17 cellular contexts compared by ENCODE assay signal in the genomic region with DNA sequence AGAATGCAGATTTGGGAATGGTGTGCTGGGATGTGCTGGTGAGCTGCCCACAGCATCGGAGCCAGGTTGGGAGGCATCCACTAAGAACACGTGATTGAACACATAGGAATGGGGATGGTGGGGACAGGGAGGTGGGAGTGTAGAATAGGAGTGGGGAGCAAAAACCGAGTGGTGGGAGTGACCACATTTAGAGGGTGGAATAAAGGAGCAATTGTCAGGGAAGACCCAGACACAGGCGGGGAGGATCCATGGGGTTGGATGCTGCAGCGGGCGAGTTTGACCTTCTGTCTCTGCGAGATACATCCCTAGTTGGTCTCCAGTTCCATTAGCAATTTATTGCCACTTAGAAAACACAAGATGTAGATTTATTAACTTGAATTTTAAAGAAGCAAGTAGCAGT. TPM values are rescaled to one million over a fixed set of nuclear protein-coding genes. Genes with fewer than 3 reads are reported as not detected.
DNase-seq lines count a peak whose midpoint lies in the region; ATAC-seq and TF ChIP-seq lines count a peak whose summit lies in the region.
"Had no signal": no experiment of that assay in that cellular context is flagged by ENCODE, and none has a peak within 500 bp of the region (broad histone marks: within the 10 kb centered on the region; RNA-seq: fewer than 3 reads in every experiment).

No MANE protein-coding gene starts in this region.

- intact Hi-C loops in CD4-positive, alpha-beta memory T cell (cut with micrococcal nuclease) = no loop called here
- intact Hi-C loops in naive thymus-derived CD4-positive, alpha-beta T cell (cut with micrococcal nuclease) = loop anchor here in 1 of 2 donors (1.0 kb wide), 1 partner anchor 30 kb away; a partner anchor contains a TSS
- intact Hi-C loops in esophagus squamous epithelium (cut with DNase I) = no loop called here

- peaks cover 42% of the 10 kb centered on the region for H3K4me1 ChIP-seq in CD4-positive, alpha-beta memory T cell (ENCODE audit: insufficient read depth, low read length)
- peaks cover 9 to 28% of the 10 kb centered on the region in 2 donors for H3K4me1 ChIP-seq in naive thymus-derived CD4-positive, alpha-beta T cell (ENCODE audit: control insufficient read depth in 2 of 2, insufficient read depth in 2 of 2, low read length in 2 of 2)
- H3K4me1 ChIP-seq in esophagus squamous epithelium = peaks cover 18 to 71% (median 34%) of the 10 kb centered on the region in 3 donors

- no peak for ATAC-seq in naive thymus-derived CD4-positive, alpha-beta T cell
- no peak for ATAC-seq in HG02798 (IDR thresholded peaks at IDR 0.05; ENCODE audit: poor library complexity, unreplicated experiment)
- ATAC-seq: gastrocnemius medialis, right cardiac atrium had no signal

- no peaks in the 10 kb centered on the region for H3K9me3 ChIP-seq in CD4-positive, alpha-beta memory T cell (ENCODE audit: control insufficient read depth in 1 of 2, low read length in 2 of 2)
- H3K9me3 ChIP-seq in naive thymus-derived CD4-positive, alpha-beta T cell (ENCODE audit: control insufficient read depth in 2 of 3, low read length in 3 of 3) = no peaks in the 10 kb centered on the region
- no peaks in the 10 kb centered on the region for H3K9me3 ChIP-seq in esophagus squamous epithelium
- H3K9me3 ChIP-seq: gastrocnemius medialis had no signal

- no peak overlapping the region for H3K4me3 Mint-ChIP-seq in CD4-positive, alpha-beta memory T cell
- H3K4me3 Mint-ChIP-seq in IgD-negative memory B cell = peak overlapping the region in 1 of 4 donors; percentile 66
- peak overlapping the region; percentile 11 for H3K4me3 Mint-ChIP-seq in activated naive CD8-positive, alpha-beta T cell treated with anti-CD3 and anti-CD28 coated beads for 36 hours
- H3K4me3 Mint-ChIP-seq in naive thymus-derived CD4-positive, alpha-beta T cell = peak overlapping the region in 1 of 10 donors; percentile 65
- H3K4me3 Mint-ChIP-seq: neural crest cell had no signal

- peaks cover 38 to 56% (median 48%) of the 10 kb centered on the region in 4 donors for H3K4me1 Mint-ChIP-seq in CD4-positive, alpha-beta memory T cell
- H3K4me1 Mint-ChIP-seq in IgD-negative memory B cell = peaks cover 33 to 35% (median 33%) of the 10 kb centered on the region in 3 donors
- peaks cover 68% of the 10 kb centered on the region for H3K4me1 Mint-ChIP-seq in activated naive CD8-positive, alpha-beta T cell treated with anti-CD3 and anti-CD28 coated beads for 36 hours
- peaks cover 41 to 73% (median 61%) of the 10 kb centered on the region in 7 donors for H3K4me1 Mint-ChIP-seq in naive thymus-derived CD4-positive, alpha-beta T cell

- CTCF ChIA-PET in CD4-positive, alpha-beta memory T cell (lab: Charles Lee; ENCODE audit: partially characterized antibody) = interaction anchor here (1.8 kb wide), 1 partner anchor 31 kb away, joined by 6 read pairs; a partner anchor contains a TSS
- CTCF ChIA-PET in naive thymus-derived CD4-positive, alpha-beta T cell (lab: Charles Lee) = no interaction called here

- TF ChIP-seq CTCF in esophagus squamous epithelium (IDR thresholded peaks at IDR 0.05) = no peak

- H3K27ac Mint-ChIP-seq in CD4-positive, alpha-beta memory T cell = peak overlapping the region; percentile 7 to 88 (median 67)
- peak overlapping the region in 2 of 3 donors; percentile 63 to 82 for H3K27ac Mint-ChIP-seq in IgD-negative memory B cell
- H3K27ac Mint-ChIP-seq in activated naive CD8-positive, alpha-beta T cell treated with anti-CD3 and anti-CD28 coated beads for 36 hours = peak overlapping the region; percentile 57
- peak overlapping the region in 7 of 9 donors; percentile 5 to 71 (median 41) for H3K27ac Mint-ChIP-seq in naive thymus-derived CD4-positive, alpha-beta T cell

- no peak overlapping the region for H3K27ac ChIP-seq in CD4-positive, alpha-beta memory T cell (ENCODE audit: low read depth, low read length)
- H3K27ac ChIP-seq in naive thymus-derived CD4-positive, alpha-beta T cell (ENCODE audit: low read depth, low read length) = no peak overlapping the region
- peak overlapping the region in 2 of 4 donors; percentile 13 to 24 for H3K27ac ChIP-seq in esophagus squamous epithelium
- H3K27ac ChIP-seq: gastrocnemius medialis had no signal

- no peak for TF ChIP-seq POLR2A in esophagus squamous epithelium (IDR thresholded peaks at IDR 0.05)

- H3K27me3 Mint-ChIP-seq in CD4-positive, alpha-beta memory T cell = no peaks in the 10 kb centered on the region
- H3K27me3 Mint-ChIP-seq in IgD-negative memory B cell = no peaks in the 10 kb centered on the region
- no peaks in the 10 kb centered on the region for H3K27me3 Mint-ChIP-seq in activated naive CD8-positive, alpha-beta T cell treated with anti-CD3 and anti-CD28 coated beads for 36 hours
- H3K27me3 Mint-ChIP-seq in naive thymus-derived CD4-positive, alpha-beta T cell = no peaks in the 10 kb centered on the region

- DNase-seq in CD4-positive, alpha-beta memory T cell = no peak
- no peak for DNase-seq in activated naive CD8-positive, alpha-beta T cell treated with anti-CD3 and anti-CD28 coated beads for 36 hours
- DNase-seq in naive thymus-derived CD4-positive, alpha-beta T cell = no peak
- DNase-seq in esophagus squamous epithelium (lab: John Stamatoyannopoulos, UW) (no peak), NCI-H69 (lab: John Stamatoyannopoulos, UW) (no peak)
- DNase-seq: C1 segment of cervical spinal cord; central memory CD4-positive, alpha-beta T cell; DND-41; gastrocnemius medialis; GM23248; NCI-H446; right cardiac atrium; SHP77 treated with DMSO at 0.1 percent for 48 hours had no signal

- H3K36me3 Mint-ChIP-seq in CD4-positive, alpha-beta memory T cell = peaks cover 9 to 45% of the 10 kb centered on the region in 2 donors
- peaks cover 2% of the 10 kb centered on the region for H3K36me3 Mint-ChIP-seq in IgD-negative memory B cell
- H3K36me3 Mint-ChIP-seq in activated naive CD8-positive, alpha-beta T cell treated with anti-CD3 and anti-CD28 coated beads for 36 hours = peaks cover 35% of the 10 kb centered on the region
- peaks cover 0 to 16% (median 6%) of the 10 kb centered on the region in 5 donors for H3K36me3 Mint-ChIP-seq in naive thymus-derived CD4-positive, alpha-beta T cell

- WGBS in esophagus squamous epithelium, 2 donors = 84 to 87% methylated on average over 7 of the region's 7 CpGs

- H3K27me3 ChIP-seq in CD4-positive, alpha-beta memory T cell (ENCODE audit: insufficient read depth, low read length) = no peaks in the 10 kb centered on the region
- no peaks in the 10 kb centered on the region for H3K27me3 ChIP-seq in naive thymus-derived CD4-positive, alpha-beta T cell (ENCODE audit: control insufficient read depth in 2 of 2, insufficient read depth in 2 of 2, low read length in 2 of 2)
- no peaks in the 10 kb centered on the region for H3K27me3 ChIP-seq in esophagus squamous epithelium
- H3K27me3 ChIP-seq: gastrocnemius medialis had no signal

- H3K4me3 ChIP-seq in CD4-positive, alpha-beta memory T cell (ENCODE audit: low read length in 2 of 2) = no peak overlapping the region
- H3K4me3 ChIP-seq in naive thymus-derived CD4-positive, alpha-beta T cell (ENCODE audit: low read length) = no peak overlapping the region
- H3K4me3 ChIP-seq in esophagus squamous epithelium = no peak overlapping the region
- H3K4me3 ChIP-seq: gastrocnemius medialis, GM23248 had no signal

- no peaks in the 10 kb centered on the region for H3K9me3 Mint-ChIP-seq in CD4-positive, alpha-beta memory T cell
- no peaks in the 10 kb centered on the region for H3K9me3 Mint-ChIP-seq in IgD-negative memory B cell
- H3K9me3 Mint-ChIP-seq in activated naive CD8-positive, alpha-beta T cell treated with anti-CD3 and anti-CD28 coated beads for 36 hours = no peaks in the 10 kb centered on the region
- H3K9me3 Mint-ChIP-seq in naive thymus-derived CD4-positive, alpha-beta T cell = no peaks in the 10 kb centered on the region
- H3K9me3 Mint-ChIP-seq: neural crest cell had no signal

- no peaks in the 10 kb centered on the region for H3K36me3 ChIP-seq in CD4-positive, alpha-beta memory T cell (ENCODE audit: insufficient read depth, low read length)
- H3K36me3 ChIP-seq in naive thymus-derived CD4-positive, alpha-beta T cell (ENCODE audit: control insufficient read depth in 2 of 3, insufficient read depth in 3 of 3, low read length in 3 of 3) = peaks cover 0 to 22% (median 0%) of the 10 kb centered on the region in 3 experiments
- H3K36me3 ChIP-seq in esophagus squamous epithelium = peaks cover 0 to 63% (median 4%) of the 10 kb centered on the region in 3 donors

- POLR2A ChIA-PET in CD4-positive, alpha-beta memory T cell (lab: Charles Lee; ENCODE audit: partially characterized antibody) = interaction anchor here (0.9 kb wide), 1 partner anchor 31 kb away, joined by 3 read pairs; a partner anchor contains a TSS
- POLR2A ChIA-PET in naive thymus-derived CD4-positive, alpha-beta T cell (lab: Charles Lee) = no interaction called here

RNA-seq across cellular contexts. Expression of a gene that starts 4.7 kb away (rescaled TPM):
- 10 to 100 TPM; 32.5 to 33.5 TPM for total RNA-seq in CD4-positive, alpha-beta memory T cell
- polyA plus RNA-seq in CD4-positive, alpha-beta memory T cell = 100 to 1,000 TPM in 1 of 2 donors, 10 to 100 TPM in 1; 80.0 to 116 TPM
- polyA plus RNA-seq in IgD-negative memory B cell = 51.6 TPM
- 100 to 1,000 TPM; 116 to 118 TPM for total RNA-seq in activated naive CD8-positive, alpha-beta T cell treated with anti-CD3 and anti-CD28 coated beads for 36 hours
- total RNA-seq in naive thymus-derived CD4-positive, alpha-beta T cell = 10 to 100 TPM; 21.5 to 52.6 (median 28.3) TPM
- 10 to 100 TPM; 50.0 to 90.2 TPM for polyA plus RNA-seq in naive thymus-derived CD4-positive, alpha-beta T cell
- 100 to 1,000 TPM; 115 to 164 (median 139) TPM for total RNA-seq in esophagus squamous epithelium

RNA-seq across cellular contexts. Expression of a gene that starts 30.4 kb away (rescaled TPM):
- total RNA-seq in CD4-positive, alpha-beta memory T cell = 10 to 100 TPM; 30.0 to 32.9 TPM
- 10 to 100 TPM; 10.4 to 16.1 TPM for polyA plus RNA-seq in CD4-positive, alpha-beta memory T cell
- 9.7 TPM for polyA plus RNA-seq in IgD-negative memory B cell
- 10 to 100 TPM; 26.7 to 28.8 TPM for total RNA-seq in activated naive CD8-positive, alpha-beta T cell treated with anti-CD3 and anti-CD28 coated beads for 36 hours
- total RNA-seq in naive thymus-derived CD4-positive, alpha-beta T cell = 10 to 100 TPM; 17.4 to 32.1 (median 21.6) TPM
- polyA plus RNA-seq in naive thymus-derived CD4-positive, alpha-beta T cell = 10 to 100 TPM in 1 of 2 donors, 1 to 10 TPM in 1; 9.1 to 15.6 TPM
- 10 to 100 TPM in 3 of 4 donors, 1 to 10 TPM in 1; 9.3 to 19.4 (median 15.8) TPM for total RNA-seq in esophagus squamous epithelium

RNA-seq across cellular contexts. Expression of a gene that starts 30.5 kb away (rescaled TPM):
- not detected for total RNA-seq in CD4-positive, alpha-beta memory T cell
- polyA plus RNA-seq in CD4-positive, alpha-beta memory T cell = not detected
- polyA plus RNA-seq in IgD-negative memory B cell = not detected
- not detected for total RNA-seq in activated naive CD8-positive, alpha-beta T cell treated with anti-CD3 and anti-CD28 coated beads for 36 hours
- not detected for total RNA-seq in naive thymus-derived CD4-positive, alpha-beta T cell
- not detected for polyA plus RNA-seq in naive thymus-derived CD4-positive, alpha-beta T cell
- total RNA-seq in esophagus squamous epithelium = under 1 TPM in 1 of 4 donors, not detected in 3; 0.38 TPM
- total RNA-seq: GM23248 had no signal
- polyA plus RNA-seq: GM23248, liver had no signal
